ENCODE assay signal across 10 cellular contexts in genomic region chr6:10643214-10643641, GRCh38. TPM values are rescaled to one million over a fixed set of nuclear protein-coding genes. Genes with fewer than 3 reads are reported as not detected.
DNase-seq lines count a peak whose midpoint lies in the region; ATAC-seq and TF ChIP-seq lines count a peak whose summit lies in the region.
"Had no signal": no experiment of that assay in that cellular context is flagged by ENCODE, and none has a peak within 500 bp of the region (broad histone marks: within the 10 kb centered on the region; RNA-seq: fewer than 3 reads in every experiment).

No MANE protein-coding gene starts in this region.

- no peak overlapping the region for H3K4me3 Mint-ChIP-seq in T-helper 17 cell

- intact Hi-C loops in left cardiac atrium (cut with DNase I) = no loop called here

- no peaks in the 10 kb centered on the region for H3K9me3 ChIP-seq in T-helper 17 cell (ENCODE audit: control insufficient read depth, low read length, poor library complexity, severe bottlenecking)

- H3K27ac Mint-ChIP-seq in T-helper 17 cell = no peak overlapping the region

- peaks cover 33% of the 10 kb centered on the region for H3K27me3 Mint-ChIP-seq in T-helper 17 cell

- DNase-seq in CMK (ENCODE audit: low read depth) (peak; percentile 32), GM20000 (ENCODE audit: low spot score) (peak; percentile 34), T-helper 17 cell (no peak), NCI-H1436 treated with DMSO at 0.1 percent for 48 hours (lab: John Stamatoyannopoulos, UW) (no peak), NCI-H2227 (lab: John Stamatoyannopoulos, UW; ENCODE audit: unreplicated experiment) (no peak), left cardiac atrium (no peak), nucleus accumbens (lab: John Stamatoyannopoulos, UW) (no peak)
- DNase-seq: amniotic stem cell, NCI-H524 had no signal

- TF ChIP-seq CTCF in GM20000 (IDR thresholded peaks at IDR 0.05; ENCODE audit: extremely low read depth, missing control alignments) = no peak

- H3K4me1 Mint-ChIP-seq in T-helper 17 cell = peaks cover 5% of the 10 kb centered on the region

- H3K36me3 Mint-ChIP-seq in T-helper 17 cell (ENCODE audit: low read depth) = peaks cover 3% of the 10 kb centered on the region

- ATAC-seq in HG03354 (IDR thresholded peaks at IDR 0.05; ENCODE audit: poor library complexity, severe bottlenecking, unreplicated experiment) (peak; percentile 92), T-helper 17 cell (peak; percentile 47), left cardiac atrium (no peak)

RNA-seq across cellular contexts. Expression of gene C6orf52, which starts 51.2 kb away (rescaled TPM):
- total RNA-seq in T-helper 17 cell (1 to 10 TPM in 1 of 2 donors, not detected in 1; 1.6 TPM), left cardiac atrium (not detected)

RNA-seq across cellular contexts. Expression of gene PAK1IP1, which starts 51.5 kb away (rescaled TPM):
- total RNA-seq in T-helper 17 cell (1 to 10 TPM; 4.3 to 6.3 TPM), left cardiac atrium (10 to 100 TPM in 1 of 2 donors, 1 to 10 TPM in 1; 9.0 to 14.9 TPM)

Comparison
In these comparisons a context has a peak if more than half of its experiments do, and no peak if none do; other contexts are left out.
1. DNase-seq: peak in CMK (single experiment) and GM20000 (single experiment); none in T-helper 17 cell (0 of 3), NCI-H1436 treated with DMSO at 0.1 percent for 48 hours (single experiment), NCI-H2227 (single experiment), left cardiac atrium (single experiment) and nucleus accumbens (0 of 56).
2. ATAC-seq: peak in HG03354 (single experiment) and T-helper 17 cell (single experiment); none in left cardiac atrium (0 of 2).